22 cellular contexts compared by ENCODE assay signal in genomic region chr1:3284691-3285090, GRCh38.
"Had no signal": no experiment of that assay in that cellular context is flagged by ENCODE, and none has a peak within 500 bp of the region (broad histone marks: within the 10 kb centered on the region; RNA-seq: fewer than 3 reads in every experiment).

No MANE protein-coding gene starts in this region.

- H3K27ac ChIP-seq: adrenal gland, esophagus muscularis mucosa, foreskin keratinocyte, gastroesophageal sphincter, WERI-Rb-1 had no signal

- ATAC-seq: activated CD4-positive, alpha-beta T cell treated with anti-CD3 and anti-CD28 coated beads for 36 hours; activated CD8-positive, alpha-beta memory T cell treated with anti-CD3 and anti-CD28 coated beads, Interleukin-2, amount 10 ng/mL, durations not matched to agents 7 days and 5 days; activated CD8-positive, alpha-beta T cell treated with anti-CD3 and anti-CD28 coated beads, Interleukin-2, amount 10 ng/mL, durations not matched to agents 7 days and 5 days; activated naive CD8-positive, alpha-beta T cell treated with anti-CD3 and anti-CD28 coated beads, Interleukin-2, amount 50 U/mL, for 24 hours; effector memory CD8-positive, alpha-beta T cell; foreskin keratinocyte; gastroesophageal sphincter; T-helper 17 cell had no signal

- FAIRE-seq: colon had no signal

- DNase-seq: activated CD4-positive, CD25-positive, alpha-beta regulatory T cell; activated CD4-positive, CD25-positive, alpha-beta regulatory T cell treated with anti-CD3 and anti-CD28 coated beads, Interleukin-2, amount 50 U/mL, for 72 hours; activated CD8-positive, alpha-beta memory T cell treated with anti-CD3 and anti-CD28 coated beads, Interleukin-2, amount 10 ng/mL, durations not matched to agents 7 days and 5 days; activated CD8-positive, alpha-beta memory T cell treated with anti-CD3 and anti-CD28 coated beads, Interleukin-2, amount 50 U/mL, for 4 hours; activated effector memory CD4-positive, alpha-beta T cell treated with anti-CD3 and anti-CD28 coated beads, Interleukin-2, amount 50 U/mL, for 16 hours; activated T-cell treated with anti-CD3 and anti-CD28 coated beads, Interleukin-2, amount 50 U/mL, for 1 hour; cortex of kidney; effector CD4-positive, alpha-beta T cell; effector memory CD8-positive, alpha-beta T cell; foreskin keratinocyte; T-helper 1 cell; T-helper 17 cell; T1000 had no signal

- H3K4me3 ChIP-seq: adrenal gland, body of pancreas, esophagus muscularis mucosa, gastroesophageal sphincter had no signal

- H3K4me1 ChIP-seq: adrenal gland, foreskin keratinocyte had no signal

- H3K27me3 ChIP-seq: body of pancreas, foreskin keratinocyte had no signal

- H3K9me3 ChIP-seq: adrenal gland, body of pancreas, esophagus muscularis mucosa, gastroesophageal sphincter had no signal

- H3K36me3 ChIP-seq: adrenal gland, esophagus muscularis mucosa, gastroesophageal sphincter, WERI-Rb-1 had no signal
